In the genomic region with DNA sequence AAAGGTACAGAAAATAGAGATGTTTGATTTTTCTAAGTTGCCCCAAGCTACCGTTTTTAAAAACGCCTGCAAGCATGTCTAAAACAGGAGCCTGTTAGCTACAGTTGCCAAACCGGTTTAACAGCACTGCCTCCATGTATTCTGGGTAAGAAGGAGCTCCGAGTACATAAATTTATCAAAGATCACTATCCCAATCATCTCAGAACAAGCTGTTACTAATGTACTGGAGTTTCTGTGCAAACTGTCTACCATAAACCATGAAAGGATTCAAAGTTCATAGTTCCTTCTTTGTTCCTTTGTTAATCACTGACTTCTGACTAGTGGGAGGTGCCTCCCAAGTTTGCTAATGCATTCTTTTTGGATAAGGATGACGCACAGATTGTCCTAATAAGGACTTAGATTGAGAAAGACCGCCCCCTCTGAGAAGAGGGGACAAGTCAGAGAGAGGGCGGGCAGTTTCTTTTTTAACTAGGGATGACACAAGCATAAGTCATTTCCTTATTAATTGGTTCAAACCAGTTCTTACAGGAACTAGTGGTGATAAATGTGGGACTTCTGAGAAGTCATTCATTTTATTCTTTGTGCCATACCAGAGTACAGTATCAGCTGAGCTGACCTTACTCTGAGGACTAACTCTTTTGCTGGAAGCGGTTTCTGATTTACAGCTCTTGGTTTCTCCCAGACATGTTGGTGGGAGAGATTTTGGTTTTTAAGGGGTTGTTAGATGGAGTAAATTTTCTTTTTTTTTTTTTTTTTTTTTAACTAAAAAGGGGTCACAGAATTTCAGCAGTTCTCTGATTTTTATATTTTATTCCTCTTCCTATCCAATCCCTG, we compare ENCODE assay signal across 8 cellular contexts. TPM values are rescaled to one million over a fixed set of nuclear protein-coding genes. Genes with fewer than 3 reads are reported as not detected.
DNase-seq lines count a peak whose midpoint lies in the region; ATAC-seq and TF ChIP-seq lines count a peak whose summit lies in the region.

No MANE protein-coding gene starts in this region.

- peak; percentile 100 for DNase-seq in EH (ENCODE audit: low read depth)
- DNase-seq in HPDE6-E6E7 (ENCODE audit: extremely low spot score) = peak; percentile 64
- peak; percentile 58 for DNase-seq in globus pallidus (ENCODE audit: low spot score)
- DNase-seq in osteoblast (ENCODE audit: insufficient read length, low spot score, missing footprints) = peak; percentile 74
- DNase-seq in cortex of kidney (lab: John Stamatoyannopoulos, UW) = no peak

- no peaks in the 10 kb centered on the region for H3K27me3 ChIP-seq in osteoblast (ENCODE audit: insufficient read depth, low read length)

- H3K9me3 Mint-ChIP-seq in activated naive CD4-positive, alpha-beta T cell treated with anti-CD3 and anti-CD28 coated beads, Interleukin-2, amount 50 U/mL, for 24 hours = no peaks in the 10 kb centered on the region

- H3K4me1 Mint-ChIP-seq in activated naive CD4-positive, alpha-beta T cell treated with anti-CD3 and anti-CD28 coated beads, Interleukin-2, amount 50 U/mL, for 24 hours = peaks cover 37% of the 10 kb centered on the region

- H3K4me2 ChIP-seq in osteoblast (ENCODE audit: insufficient read depth, low read length) = peak overlapping the region; percentile 81

- peaks cover 34% of the 10 kb centered on the region for H3K36me3 ChIP-seq in osteoblast (ENCODE audit: insufficient read depth, low read length)

- H3K79me2 ChIP-seq in osteoblast (ENCODE audit: insufficient read depth, low read length) = peaks cover 56% of the 10 kb centered on the region

- H3K27ac ChIP-seq in osteoblast (ENCODE audit: low read depth, low read length) = peak overlapping the region; percentile 99

- H3K9me3 ChIP-seq in osteoblast (ENCODE audit: low read depth, low read length) = no peaks in the 10 kb centered on the region

- H3K27me3 Mint-ChIP-seq in activated naive CD4-positive, alpha-beta T cell treated with anti-CD3 and anti-CD28 coated beads, Interleukin-2, amount 50 U/mL, for 24 hours = no peaks in the 10 kb centered on the region

- H3K27ac Mint-ChIP-seq in activated naive CD4-positive, alpha-beta T cell treated with anti-CD3 and anti-CD28 coated beads, Interleukin-2, amount 50 U/mL, for 24 hours = peak overlapping the region; percentile 100

- TF ChIP-seq CTCF in osteoblast (IDR thresholded peaks at IDR 0.05; ENCODE audit: extremely low read depth, low read depth, low read length) = no peak

- ATAC-seq in GM21390 (IDR thresholded peaks at IDR 0.05; ENCODE audit: unreplicated experiment) = peak; percentile 67

- H4K20me1 ChIP-seq in osteoblast (ENCODE audit: insufficient read depth, low read length) = peaks cover 3% of the 10 kb centered on the region

- H3K4me1 ChIP-seq in osteoblast (ENCODE audit: insufficient read depth, low read length) = peaks cover 14% of the 10 kb centered on the region

- H3K4me3 Mint-ChIP-seq in activated naive CD4-positive, alpha-beta T cell treated with anti-CD3 and anti-CD28 coated beads, Interleukin-2, amount 50 U/mL, for 24 hours = peak overlapping the region; percentile 100

- peaks cover 42% of the 10 kb centered on the region for H3K36me3 Mint-ChIP-seq in activated naive CD4-positive, alpha-beta T cell treated with anti-CD3 and anti-CD28 coated beads, Interleukin-2, amount 50 U/mL, for 24 hours

- no peak overlapping the region for H2AFZ ChIP-seq in osteoblast (ENCODE audit: low read length)

- H3K4me3 ChIP-seq in osteoblast (ENCODE audit: insufficient read depth, low read length) = peak overlapping the region; percentile 85

TF ChIP-seq in PFSK-1, 5 proteins besides CTCF, POLR2A, EP300 and RAD21:
- TF ChIP-seq, protein P1, sequence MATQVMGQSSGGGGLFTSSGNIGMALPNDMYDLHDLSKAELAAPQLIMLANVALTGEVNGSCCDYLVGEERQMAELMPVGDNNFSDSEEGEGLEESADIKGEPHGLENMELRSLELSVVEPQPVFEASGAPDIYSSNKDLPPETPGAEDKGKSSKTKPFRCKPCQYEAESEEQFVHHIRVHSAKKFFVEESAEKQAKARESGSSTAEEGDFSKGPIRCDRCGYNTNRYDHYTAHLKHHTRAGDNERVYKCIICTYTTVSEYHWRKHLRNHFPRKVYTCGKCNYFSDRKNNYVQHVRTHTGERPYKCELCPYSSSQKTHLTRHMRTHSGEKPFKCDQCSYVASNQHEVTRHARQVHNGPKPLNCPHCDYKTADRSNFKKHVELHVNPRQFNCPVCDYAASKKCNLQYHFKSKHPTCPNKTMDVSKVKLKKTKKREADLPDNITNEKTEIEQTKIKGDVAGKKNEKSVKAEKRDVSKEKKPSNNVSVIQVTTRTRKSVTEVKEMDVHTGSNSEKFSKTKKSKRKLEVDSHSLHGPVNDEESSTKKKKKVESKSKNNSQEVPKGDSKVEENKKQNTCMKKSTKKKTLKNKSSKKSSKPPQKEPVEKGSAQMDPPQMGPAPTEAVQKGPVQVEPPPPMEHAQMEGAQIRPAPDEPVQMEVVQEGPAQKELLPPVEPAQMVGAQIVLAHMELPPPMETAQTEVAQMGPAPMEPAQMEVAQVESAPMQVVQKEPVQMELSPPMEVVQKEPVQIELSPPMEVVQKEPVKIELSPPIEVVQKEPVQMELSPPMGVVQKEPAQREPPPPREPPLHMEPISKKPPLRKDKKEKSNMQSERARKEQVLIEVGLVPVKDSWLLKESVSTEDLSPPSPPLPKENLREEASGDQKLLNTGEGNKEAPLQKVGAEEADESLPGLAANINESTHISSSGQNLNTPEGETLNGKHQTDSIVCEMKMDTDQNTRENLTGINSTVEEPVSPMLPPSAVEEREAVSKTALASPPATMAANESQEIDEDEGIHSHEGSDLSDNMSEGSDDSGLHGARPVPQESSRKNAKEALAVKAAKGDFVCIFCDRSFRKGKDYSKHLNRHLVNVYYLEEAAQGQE (IDR thresholded peaks at IDR 0.05; ENCODE audit: insufficient read depth in 1 of 2, low read depth in 2 of 2, low read length in 2 of 2) = peak in 1 of 2 experiments; percentile 62; a peak in 3 of 4 replicates
- peak; percentile 98 for TF ChIP-seq SIN3A (IDR thresholded peaks at IDR 0.05; ENCODE audit: borderline replicate concordance, insufficient read depth, low read length)
- no peak for TF ChIP-seq FOXP2 (optimal IDR thresholded peaks at IDR 0.05; ENCODE audit: borderline replicate concordance, extremely low read depth, extremely low read length, insufficient read depth)
- peak; percentile 98 for TF ChIP-seq POLR2AphosphoS5 (IDR thresholded peaks at IDR 0.05; ENCODE audit: low read depth, low read length)
- peak; percentile 99 for TF ChIP-seq TAF1 (IDR thresholded peaks at IDR 0.05; ENCODE audit: borderline replicate concordance, insufficient read depth, low read length)

RNA-seq across cellular contexts. Expression of a gene that starts 55.2 kb away (rescaled TPM):
- polyA plus RNA-seq in PFSK-1 (2012; ENCODE audit: insufficient read length, low read depth) = 5.3 TPM
- total RNA-seq in osteoblast = 4.0 and 4.4 TPM in 2 replicates

RNA-seq across cellular contexts. Expression of a gene that starts 55.3 kb away (rescaled TPM):
- 29.6 TPM for polyA plus RNA-seq in PFSK-1 (2012; ENCODE audit: insufficient read length, low read depth)
- 29.0 and 30.4 TPM in 2 replicates for total RNA-seq in osteoblast
